In genomic region chr20:57427239-57428127, GRCh38 we compare ENCODE assay signal across 26 cellular contexts. TPM values are rescaled to one million over a fixed set of nuclear protein-coding genes. Genes with fewer than 3 reads are reported as not detected.
DNase-seq lines count a peak whose midpoint lies in the region; ATAC-seq, FAIRE-seq and TF ChIP-seq lines count a peak whose summit lies in the region.
"Had no signal": no experiment of that assay in that cellular context is flagged by ENCODE, and none has a peak within 500 bp of the region (broad histone marks: within the 10 kb centered on the region; RNA-seq: fewer than 3 reads in every experiment).

No MANE protein-coding gene starts in this region.

- no peak overlapping the region for H3K27ac ChIP-seq in PC-3 (ENCODE audit: low read length)
- no peak overlapping the region for H3K27ac ChIP-seq in HepG2 (ENCODE audit: extremely low read length, insufficient read depth, low read length)
- H3K27ac ChIP-seq: A549, GM23248, Peyer's patch had no signal

- DNase-seq in left ventricle myocardium superior = peak; percentile 13
- no peak for DNase-seq in cardiac septum (ENCODE audit: low spot score)
- DNase-seq in PC-3 = peak; percentile 48
- no peak for DNase-seq in HepG2 (ENCODE audit: low spot score)
- DNase-seq in urothelium cell line (ENCODE audit: low spot score) = no peak
- DNase-seq in MCF 10A (ENCODE audit: unreplicated experiment) = no peak
- DNase-seq: Calu3; CD8-positive, alpha-beta memory T cell; DMS153; GM23248; Kasumi-1; MM.1S; NCI-H1092 treated with DMSO at 0.1 percent for 48 hours; NCI-H146; NCI-H2029; NCI-H2171; NCI-H524 treated with DMSO at 0.1 percent for 48 hours; NCI-H82; Peyer's patch had no signal

- H3K9ac ChIP-seq in PC-3 (ENCODE audit: low read length) (no peak overlapping the region), HepG2 (ENCODE audit: insufficient read depth, low read depth, low read length) (no peak overlapping the region)
- H3K9ac ChIP-seq: GM23248 had no signal

- TF ChIP-seq EP300 in HepG2 (IDR thresholded peaks at IDR 0.05; ENCODE audit: low read depth in 2 of 2, low read length in 2 of 2) = no peak
- no peak for TF ChIP-seq EP300 in HepG2 (CRISPR knock-in tag; IDR thresholded peaks at IDR 0.05; ENCODE audit: borderline replicate concordance)

- H2AFZ ChIP-seq in PC-3 (ENCODE audit: low read length) = no peak overlapping the region
- no peak overlapping the region for H2AFZ ChIP-seq in HepG2 (ENCODE audit: low read length)
- H2AFZ ChIP-seq: GM23248 had no signal

- TF ChIP-seq RAD21 in HepG2 (CRISPR knock-in tag; IDR thresholded peaks at IDR 0.05) = no peak

- no peak for TF ChIP-seq POLR2A in HepG2 (IDR thresholded peaks at IDR 0.05; ENCODE audit: insufficient read depth in 1 of 2, low read depth in 2 of 2, low read length in 2 of 2)

- H3K4me1 ChIP-seq in PC-3 (ENCODE audit: insufficient read depth, low read length) (peaks cover 4% of the 10 kb centered on the region; the same call in 1 of the 2 replicates), HepG2 (ENCODE audit: insufficient read depth, low read length) (peaks cover 39% of the 10 kb centered on the region)
- H3K4me1 ChIP-seq: A549, HAP-1 had no signal

- in situ Hi-C loops in HepG2 (cut with HindIII; ENCODE audit: extremely low pct_ligation_motif_present, low pct_unique_long_range_greater_than_20kb) = no loop called here

- H3K4me3 ChIP-seq in PC-3 (ENCODE audit: low read length) (no peak overlapping the region), HepG2 (replicated peaks in 1 of 3; ENCODE audit: insufficient read depth in 1 of 3, low read depth in 2 of 3, low read length in 3 of 3) (no peak overlapping the region)
- H3K4me3 ChIP-seq: A549, GM23248, HAP-1, Peyer's patch had no signal

- TF ChIP-seq CTCF in PC-3 (conservative IDR thresholded peaks at IDR 0.05; ENCODE audit: low read depth, low read length) (no peak), HepG2 (CRISPR knock-in tag; IDR thresholded peaks at IDR 0.05) (no peak), MCF 10A (IDR thresholded peaks at IDR 0.05; ENCODE audit: unreplicated experiment) (no peak)

- H3K4me2 ChIP-seq in PC-3 (ENCODE audit: low read length) (no peak overlapping the region), HepG2 (ENCODE audit: low read depth, low read length) (no peak overlapping the region)
- H3K4me2 ChIP-seq: A549 had no signal

- FAIRE-seq in HepG2 (lab: Jason Lieb, UNC) (no peak), urothelium cell line (lab: Jason Lieb, UNC) (no peak)
- FAIRE-seq: A549, G401.6, GM12892 had no signal

- ATAC-seq in left ventricle myocardium superior (no peak), PC-3 (no peak), HepG2 (no peak), GM18870 (IDR thresholded peaks at IDR 0.05; ENCODE audit: unreplicated experiment) (no peak)
- no peak for ATAC-seq in stimulated activated memory B cell treated with anti-CD40 and anti-IgM and Interleukin-4, amounts not matched to agents 10 μg/mL and 1 μg/mL and 100 μg/mL, for 72 hours
- ATAC-seq: A549 had no signal

- H3K27ac Mint-ChIP-seq in stimulated activated memory B cell treated with anti-CD40 and anti-IgM and Interleukin-4, amounts not matched to agents 10 μg/mL and 1 μg/mL and 100 μg/mL, for 72 hours = peak overlapping the region; percentile 30
- H3K27ac Mint-ChIP-seq in MCF 10A (ENCODE audit: low read depth, unreplicated experiment) = no peak overlapping the region
- H3K27ac Mint-ChIP-seq: B cell had no signal

- CTCF ChIA-PET in PC-3 (lab: Charles Lee) = interaction anchor here (0.6 kb wide), 1 partner anchor 65 kb away, joined by 3 read pairs; no protein-coding TSS in a partner anchor
- CTCF ChIA-PET in HepG2 (lab: Yijun Ruan, JAX; ENCODE audit: low intra/inter-chr PET ratio, low total read pairs) = no interaction called here
- CTCF ChIA-PET in MCF 10A (lab: Yijun Ruan, JAX) = interaction anchor here (0.5 to 3.2 kb wide), 5 partner anchors 9 to 757 kb away, joined by 3 to 14 read pairs (median 5); no protein-coding TSS in a partner anchor

- H3K36me3 Mint-ChIP-seq in stimulated activated memory B cell treated with anti-CD40 and anti-IgM and Interleukin-4, amounts not matched to agents 10 μg/mL and 1 μg/mL and 100 μg/mL, for 72 hours = no peaks in the 10 kb centered on the region
- no peaks in the 10 kb centered on the region for H3K36me3 Mint-ChIP-seq in MCF 10A (ENCODE audit: insufficient read depth, unreplicated experiment)
- H3K36me3 Mint-ChIP-seq: CD8-positive, alpha-beta memory T cell had no signal

- H3K79me2 ChIP-seq in PC-3 (ENCODE audit: low read length) (no peaks in the 10 kb centered on the region), HepG2 (ENCODE audit: insufficient read depth, low read length) (no peaks in the 10 kb centered on the region)

- no peaks in the 10 kb centered on the region for H3K9me3 ChIP-seq in PC-3 (ENCODE audit: low read length)
- H3K9me3 ChIP-seq in HepG2 (ENCODE audit: low read length) = no peaks in the 10 kb centered on the region
- H3K9me3 ChIP-seq: A549, HAP-1, Peyer's patch had no signal

- H3F3A ChIP-seq in PC-3 (ENCODE audit: low read length, unreplicated experiment) = no peaks in the 10 kb centered on the region

- H3K4me1 Mint-ChIP-seq in stimulated activated memory B cell treated with anti-CD40 and anti-IgM and Interleukin-4, amounts not matched to agents 10 μg/mL and 1 μg/mL and 100 μg/mL, for 72 hours = peaks cover 72% of the 10 kb centered on the region
- H3K4me1 Mint-ChIP-seq in MCF 10A (ENCODE audit: insufficient read depth, unreplicated experiment) = peaks cover 7% of the 10 kb centered on the region

- BruUV-seq in PC-3 (replicated peaks; lab: Mats Ljungman, UMichigan) (no TSS peak), HepG2 (replicated peaks; lab: Mats Ljungman, UMichigan) (no TSS peak), MCF 10A (replicated peaks; lab: Mats Ljungman, UMichigan) (no TSS peak)

- H3K36me3 ChIP-seq in PC-3 (ENCODE audit: low read depth, low read length) (no peaks in the 10 kb centered on the region), HepG2 (replicated peaks in 1 of 2; ENCODE audit: control insufficient read depth in 1 of 2, insufficient read depth in 2 of 2, low read length in 2 of 2) (no peaks in the 10 kb centered on the region)
- H3K36me3 ChIP-seq: HAP-1, Peyer's patch had no signal

- H3K9me2 ChIP-seq in PC-3 (replicated peaks; ENCODE audit: low read length) = no peaks in the 10 kb centered on the region

- POLR2A ChIA-PET in PC-3 (lab: Charles Lee; ENCODE audit: unreplicated experiment) (no interaction called here), HepG2 (lab: Yijun Ruan, JAX) (interaction anchor here (0.7 to 1.2 kb wide), 3 partner anchors 14 to 36 kb away, joined by 3 to 4 read pairs (median 3); partner anchors contain the start of gene RBM38), MCF 10A (lab: Yijun Ruan, JAX) (no interaction called here)

- intact Hi-C loops in left ventricle myocardium superior (cut with micrococcal nuclease) = no loop called here
- intact Hi-C loops in cardiac septum (cut with DNase I) = loop anchor here (1.0 kb wide), 1 partner anchor 47 kb away; no protein-coding TSS in a partner anchor
- intact Hi-C loops in PC-3 (cut with micrococcal nuclease) = no loop called here
- intact Hi-C loops in HepG2 (cut with micrococcal nuclease; ENCODE audit: unreplicated experiment) = no loop called here
- intact Hi-C loops in MCF 10A (cut with micrococcal nuclease) = no loop called here

- WGBS in HepG2 (ENCODE audit: low lambda C conversion rate) = 37% methylated on average over 11 of the region's 11 CpGs

- no peaks in the 10 kb centered on the region for H3K27me3 ChIP-seq in PC-3 (ENCODE audit: low read length)
- H3K27me3 ChIP-seq in HepG2 (ENCODE audit: control insufficient read depth in 1 of 2, insufficient read depth in 2 of 2, low read length in 2 of 2) = peaks cover 2 to 29% of the 10 kb centered on the region in 2 experiments
- H3K27me3 ChIP-seq: Peyer's patch had no signal

- H4K20me1 ChIP-seq in PC-3 (ENCODE audit: low read length) (no peaks in the 10 kb centered on the region), HepG2 (ENCODE audit: insufficient read depth, low read length) (no peaks in the 10 kb centered on the region)

- no peaks in the 10 kb centered on the region for H3K27me3 Mint-ChIP-seq in stimulated activated memory B cell treated with anti-CD40 and anti-IgM and Interleukin-4, amounts not matched to agents 10 μg/mL and 1 μg/mL and 100 μg/mL, for 72 hours
- peaks cover 10% of the 10 kb centered on the region for H3K27me3 Mint-ChIP-seq in MCF 10A (ENCODE audit: insufficient read depth, unreplicated experiment)
- H3K27me3 Mint-ChIP-seq: B cell; CD8-positive, alpha-beta memory T cell had no signal

- no peaks in the 10 kb centered on the region for H3K9me3 Mint-ChIP-seq in stimulated activated memory B cell treated with anti-CD40 and anti-IgM and Interleukin-4, amounts not matched to agents 10 μg/mL and 1 μg/mL and 100 μg/mL, for 72 hours
- H3K9me3 Mint-ChIP-seq in MCF 10A (ENCODE audit: unreplicated experiment) = no peaks in the 10 kb centered on the region
- H3K9me3 Mint-ChIP-seq: CD8-positive, alpha-beta memory T cell had no signal

- H3K4me3 Mint-ChIP-seq in stimulated activated memory B cell treated with anti-CD40 and anti-IgM and Interleukin-4, amounts not matched to agents 10 μg/mL and 1 μg/mL and 100 μg/mL, for 72 hours = no peak overlapping the region
- no peak overlapping the region for H3K4me3 Mint-ChIP-seq in MCF 10A (ENCODE audit: unreplicated experiment)
- H3K4me3 Mint-ChIP-seq: CD8-positive, alpha-beta memory T cell had no signal

RNA-seq across cellular contexts. Expression of gene RBM38, which starts 36.3 kb away (rescaled TPM):
- total RNA-seq in left ventricle myocardium superior = 89.3 TPM
- total RNA-seq in cardiac septum = 63.1 TPM
- total RNA-seq in PC-3 (2014; rRNA removed) = 56.5 and 59.3 TPM in 2 replicates
- total RNA-seq in HepG2 (2016; rRNA removed; fragmentation: Illumina TruSeq; extraction: Trizol) = 29.6 and 34.2 TPM in 2 replicates
- total RNA-seq in HepG2 (2016; cell fraction: cytosol; rRNA removed; fragmentation: Illumina TruSeq; extraction: Trizol; ENCODE audit: low read depth) = 29.5 and 32.8 TPM in 2 replicates
- total RNA-seq in HepG2 (2016; cell fraction: insoluble cytoplasmic fraction; rRNA removed; fragmentation: Illumina TruSeq; extraction: Trizol) = 24.0 and 34.3 TPM in 2 replicates
- 69.5 and 80.5 TPM in 2 replicates for total RNA-seq in HepG2 (2016; cell fraction: membrane; rRNA removed; fragmentation: Illumina TruSeq; extraction: Trizol)
- 16.2 and 19.5 TPM in 2 replicates for total RNA-seq in HepG2 (2016; cell fraction: nucleus; rRNA removed; fragmentation: Illumina TruSeq; extraction: Trizol)
- polyA plus RNA-seq in HepG2 (2011; rRNA removed) = 24.2 and 30.0 TPM in 2 replicates
- 25.8 and 35.6 TPM in 2 replicates for polyA plus RNA-seq in HepG2 (2011; cell fraction: cytosol; rRNA removed)
- 24.4 and 25.9 TPM in 2 replicates for polyA plus RNA-seq in HepG2 (2011; cell fraction: nucleus; rRNA removed)
- polyA plus RNA-seq in HepG2 (2012) = 13.9 and 24.8 TPM in 2 replicates
- polyA plus RNA-seq in HepG2 (2016; cell fraction: cytosol; fragmentation: Illumina TruSeq; extraction: Trizol; ENCODE audit: low read depth) = 44.0 and 53.1 TPM in 2 replicates
- 40.7 and 50.0 TPM in 2 replicates for polyA plus RNA-seq in HepG2 (2016; cell fraction: insoluble cytoplasmic fraction; fragmentation: Illumina TruSeq; extraction: Trizol; ENCODE audit: low read depth)
- 80.4 and 89.1 TPM in 2 replicates for polyA plus RNA-seq in HepG2 (2016; cell fraction: membrane; fragmentation: Illumina TruSeq; extraction: Trizol; ENCODE audit: low read depth)
- polyA plus RNA-seq in HepG2 (2016; cell fraction: nucleus; fragmentation: Illumina TruSeq; extraction: Trizol; ENCODE audit: insufficient read depth, low read depth) = 34.0 and 39.8 TPM in 2 replicates
- polyA minus RNA-seq in HepG2 (2011; rRNA and poly(A)+ RNA removed; ENCODE audit: low replicate concordance) = 9.8 and 33.7 TPM in 2 replicates
- 16.2 and 17.4 TPM in 2 replicates for polyA minus RNA-seq in HepG2 (2011; cell fraction: cytosol; rRNA and poly(A)+ RNA removed)
- 6.2 and 7.1 TPM in 2 replicates for polyA minus RNA-seq in HepG2 (2011; cell fraction: nucleus; rRNA and poly(A)+ RNA removed)
- total RNA-seq in MCF 10A (2022) = 5.1 and 5.8 TPM in 2 replicates

Comparison
In these comparisons a context has a peak if more than half of its experiments do, and no peak if none do; other contexts are left out.
1. DNase-seq: peak in left ventricle myocardium superior (single experiment) and PC-3 (single experiment); none in cardiac septum (single experiment), HepG2 (single experiment), urothelium cell line (single experiment) and MCF 10A (single experiment).